Comparison of ENCODE assay signal across 1 cellular context in the genomic region with DNA sequence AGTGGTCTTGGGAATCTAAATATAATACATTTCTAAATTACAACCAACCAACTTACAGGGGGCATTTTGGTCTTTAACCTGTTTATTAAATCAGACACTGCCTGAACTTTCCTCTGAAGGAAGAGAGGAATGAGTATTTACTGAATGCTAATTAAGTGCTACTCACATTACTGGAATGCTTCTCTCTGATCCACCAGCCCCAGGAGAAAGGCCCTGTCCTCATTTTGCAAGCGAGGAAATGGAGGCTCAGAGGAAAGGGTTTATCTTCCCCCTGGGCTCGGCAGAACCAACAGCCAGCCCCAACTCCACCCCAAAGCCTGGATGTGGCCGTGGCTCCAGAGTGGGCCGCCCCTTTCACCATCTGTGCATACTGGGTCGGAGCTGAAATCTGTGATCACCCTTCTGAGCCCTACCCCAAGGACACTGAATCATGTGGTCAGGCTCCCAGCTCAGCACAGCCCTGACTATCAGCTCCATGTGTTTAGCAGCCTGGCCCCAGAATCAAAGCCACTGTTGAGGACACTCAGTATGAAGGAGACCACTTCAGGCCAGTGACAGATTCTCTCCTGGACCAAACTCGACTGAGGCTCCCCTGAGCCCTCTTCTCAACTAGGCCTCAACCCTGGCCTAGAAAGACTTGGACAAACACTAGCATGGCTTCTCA.
TF ChIP-seq lines count a peak whose summit lies in the region.

No MANE protein-coding gene starts in this region.

TF ChIP-seq in GM23338, 12 proteins besides CTCF, POLR2A, EP300 and RAD21:
- TF ChIP-seq EZH2 (IDR thresholded peaks at IDR 0.05; ENCODE audit: low read depth, unreplicated experiment) (no peak), STAT1 (IDR thresholded peaks at IDR 0.05; ENCODE audit: unreplicated experiment) (no peak), ZNF331 (CRISPR knock-in tag; IDR thresholded peaks at IDR 0.05; ENCODE audit: low read depth) (no peak), EZH2phosphoT487 (IDR thresholded peaks at IDR 0.05; ENCODE audit: unreplicated experiment) (no peak), NANOG (IDR thresholded peaks at IDR 0.05; ENCODE audit: borderline replicate concordance) (no peak), CREB1 (CRISPR knock-in tag; IDR thresholded peaks at IDR 0.05; ENCODE audit: low read depth) (no peak), POLR2AphosphoS5 (IDR thresholded peaks at IDR 0.05; ENCODE audit: low read depth) (no peak), JUNB (IDR thresholded peaks at IDR 0.05; ENCODE audit: unreplicated experiment) (no peak), ZNF114 (CRISPR knock-in tag; IDR thresholded peaks at IDR 0.05) (no peak)
- TF ChIP-seq, protein P1, sequence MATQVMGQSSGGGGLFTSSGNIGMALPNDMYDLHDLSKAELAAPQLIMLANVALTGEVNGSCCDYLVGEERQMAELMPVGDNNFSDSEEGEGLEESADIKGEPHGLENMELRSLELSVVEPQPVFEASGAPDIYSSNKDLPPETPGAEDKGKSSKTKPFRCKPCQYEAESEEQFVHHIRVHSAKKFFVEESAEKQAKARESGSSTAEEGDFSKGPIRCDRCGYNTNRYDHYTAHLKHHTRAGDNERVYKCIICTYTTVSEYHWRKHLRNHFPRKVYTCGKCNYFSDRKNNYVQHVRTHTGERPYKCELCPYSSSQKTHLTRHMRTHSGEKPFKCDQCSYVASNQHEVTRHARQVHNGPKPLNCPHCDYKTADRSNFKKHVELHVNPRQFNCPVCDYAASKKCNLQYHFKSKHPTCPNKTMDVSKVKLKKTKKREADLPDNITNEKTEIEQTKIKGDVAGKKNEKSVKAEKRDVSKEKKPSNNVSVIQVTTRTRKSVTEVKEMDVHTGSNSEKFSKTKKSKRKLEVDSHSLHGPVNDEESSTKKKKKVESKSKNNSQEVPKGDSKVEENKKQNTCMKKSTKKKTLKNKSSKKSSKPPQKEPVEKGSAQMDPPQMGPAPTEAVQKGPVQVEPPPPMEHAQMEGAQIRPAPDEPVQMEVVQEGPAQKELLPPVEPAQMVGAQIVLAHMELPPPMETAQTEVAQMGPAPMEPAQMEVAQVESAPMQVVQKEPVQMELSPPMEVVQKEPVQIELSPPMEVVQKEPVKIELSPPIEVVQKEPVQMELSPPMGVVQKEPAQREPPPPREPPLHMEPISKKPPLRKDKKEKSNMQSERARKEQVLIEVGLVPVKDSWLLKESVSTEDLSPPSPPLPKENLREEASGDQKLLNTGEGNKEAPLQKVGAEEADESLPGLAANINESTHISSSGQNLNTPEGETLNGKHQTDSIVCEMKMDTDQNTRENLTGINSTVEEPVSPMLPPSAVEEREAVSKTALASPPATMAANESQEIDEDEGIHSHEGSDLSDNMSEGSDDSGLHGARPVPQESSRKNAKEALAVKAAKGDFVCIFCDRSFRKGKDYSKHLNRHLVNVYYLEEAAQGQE (IDR thresholded peaks at IDR 0.05; ENCODE audit: unreplicated experiment), result no peak
- TF ChIP-seq, protein P2, sequence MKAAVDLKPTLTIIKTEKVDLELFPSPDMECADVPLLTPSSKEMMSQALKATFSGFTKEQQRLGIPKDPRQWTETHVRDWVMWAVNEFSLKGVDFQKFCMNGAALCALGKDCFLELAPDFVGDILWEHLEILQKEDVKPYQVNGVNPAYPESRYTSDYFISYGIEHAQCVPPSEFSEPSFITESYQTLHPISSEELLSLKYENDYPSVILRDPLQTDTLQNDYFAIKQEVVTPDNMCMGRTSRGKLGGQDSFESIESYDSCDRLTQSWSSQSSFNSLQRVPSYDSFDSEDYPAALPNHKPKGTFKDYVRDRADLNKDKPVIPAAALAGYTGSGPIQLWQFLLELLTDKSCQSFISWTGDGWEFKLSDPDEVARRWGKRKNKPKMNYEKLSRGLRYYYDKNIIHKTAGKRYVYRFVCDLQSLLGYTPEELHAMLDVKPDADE (IDR thresholded peaks at IDR 0.05), result no peak
- TF ChIP-seq, protein P3, sequence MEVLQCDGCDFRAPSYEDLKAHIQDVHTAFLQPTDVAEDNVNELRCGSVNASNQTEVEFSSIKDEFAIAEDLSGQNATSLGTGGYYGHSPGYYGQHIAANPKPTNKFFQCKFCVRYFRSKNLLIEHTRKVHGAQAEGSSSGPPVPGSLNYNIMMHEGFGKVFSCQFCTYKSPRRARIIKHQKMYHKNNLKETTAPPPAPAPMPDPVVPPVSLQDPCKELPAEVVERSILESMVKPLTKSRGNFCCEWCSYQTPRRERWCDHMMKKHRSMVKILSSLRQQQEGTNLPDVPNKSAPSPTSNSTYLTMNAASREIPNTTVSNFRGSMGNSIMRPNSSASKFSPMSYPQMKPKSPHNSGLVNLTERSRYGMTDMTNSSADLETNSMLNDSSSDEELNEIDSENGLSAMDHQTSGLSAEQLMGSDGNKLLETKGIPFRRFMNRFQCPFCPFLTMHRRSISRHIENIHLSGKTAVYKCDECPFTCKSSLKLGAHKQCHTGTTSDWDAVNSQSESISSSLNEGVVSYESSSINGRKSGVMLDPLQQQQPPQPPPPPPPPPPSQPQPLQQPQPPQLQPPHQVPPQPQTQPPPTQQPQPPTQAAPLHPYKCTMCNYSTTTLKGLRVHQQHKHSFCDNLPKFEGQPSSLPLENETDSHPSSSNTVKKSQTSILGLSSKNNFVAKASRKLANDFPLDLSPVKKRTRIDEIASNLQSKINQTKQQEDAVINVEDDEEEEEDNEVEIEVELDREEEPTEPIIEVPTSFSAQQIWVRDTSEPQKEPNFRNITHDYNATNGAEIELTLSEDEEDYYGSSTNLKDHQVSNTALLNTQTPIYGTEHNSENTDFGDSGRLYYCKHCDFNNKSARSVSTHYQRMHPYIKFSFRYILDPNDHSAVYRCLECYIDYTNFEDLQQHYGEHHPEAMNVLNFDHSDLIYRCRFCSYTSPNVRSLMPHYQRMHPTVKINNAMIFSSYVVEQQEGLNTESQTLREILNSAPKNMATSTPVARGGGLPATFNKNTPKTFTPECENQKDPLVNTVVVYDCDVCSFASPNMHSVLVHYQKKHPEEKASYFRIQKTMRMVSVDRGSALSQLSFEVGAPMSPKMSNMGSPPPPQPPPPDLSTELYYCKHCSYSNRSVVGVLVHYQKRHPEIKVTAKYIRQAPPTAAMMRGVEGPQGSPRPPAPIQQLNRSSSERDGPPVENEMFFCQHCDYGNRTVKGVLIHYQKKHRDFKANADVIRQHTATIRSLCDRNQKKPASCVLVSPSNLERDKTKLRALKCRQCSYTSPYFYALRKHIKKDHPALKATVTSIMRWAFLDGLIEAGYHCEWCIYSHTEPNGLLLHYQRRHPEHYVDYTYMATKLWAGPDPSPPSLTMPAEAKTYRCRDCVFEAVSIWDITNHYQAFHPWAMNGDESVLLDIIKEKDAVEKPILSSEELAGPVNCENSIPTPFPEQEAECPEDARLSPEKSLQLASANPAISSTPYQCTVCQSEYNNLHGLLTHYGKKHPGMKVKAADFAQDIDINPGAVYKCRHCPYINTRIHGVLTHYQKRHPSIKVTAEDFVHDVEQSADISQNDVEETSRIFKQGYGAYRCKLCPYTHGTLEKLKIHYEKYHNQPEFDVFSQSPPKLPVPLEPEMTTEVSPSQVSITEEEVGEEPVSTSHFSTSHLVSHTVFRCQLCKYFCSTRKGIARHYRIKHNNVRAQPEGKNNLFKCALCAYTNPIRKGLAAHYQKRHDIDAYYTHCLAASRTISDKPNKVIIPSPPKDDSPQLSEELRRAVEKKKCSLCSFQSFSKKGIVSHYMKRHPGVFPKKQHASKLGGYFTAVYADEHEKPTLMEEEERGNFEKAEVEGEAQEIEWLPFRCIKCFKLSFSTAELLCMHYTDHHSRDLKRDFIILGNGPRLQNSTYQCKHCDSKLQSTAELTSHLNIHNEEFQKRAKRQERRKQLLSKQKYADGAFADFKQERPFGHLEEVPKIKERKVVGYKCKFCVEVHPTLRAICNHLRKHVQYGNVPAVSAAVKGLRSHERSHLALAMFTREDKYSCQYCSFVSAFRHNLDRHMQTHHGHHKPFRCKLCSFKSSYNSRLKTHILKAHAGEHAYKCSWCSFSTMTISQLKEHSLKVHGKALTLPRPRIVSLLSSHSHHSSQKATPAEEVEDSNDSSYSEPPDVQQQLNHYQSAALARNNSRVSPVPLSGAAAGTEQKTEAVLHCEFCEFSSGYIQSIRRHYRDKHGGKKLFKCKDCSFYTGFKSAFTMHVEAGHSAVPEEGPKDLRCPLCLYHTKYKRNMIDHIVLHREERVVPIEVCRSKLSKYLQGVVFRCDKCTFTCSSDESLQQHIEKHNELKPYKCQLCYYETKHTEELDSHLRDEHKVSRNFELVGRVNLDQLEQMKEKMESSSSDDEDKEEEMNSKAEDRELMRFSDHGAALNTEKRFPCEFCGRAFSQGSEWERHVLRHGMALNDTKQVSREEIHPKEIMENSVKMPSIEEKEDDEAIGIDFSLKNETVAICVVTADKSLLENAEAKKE (CRISPR knock-in tag; IDR thresholded peaks at IDR 0.05), result no peak
